In genomic region chr14:73753887-73754880, GRCh38 we compare ENCODE assay signal across 8 cellular contexts. TPM values are rescaled to one million over a fixed set of nuclear protein-coding genes. Genes with fewer than 3 reads are reported as not detected.
A peak's percentile ranks its signal among the peaks of the same experiment; 100 is the strongest.
DNase-seq lines count a peak whose midpoint lies in the region; ATAC-seq and TF ChIP-seq lines count a peak whose summit lies in the region.

No MANE protein-coding gene starts in this region.

- peaks cover 97% of the 10 kb centered on the region for H3K4me1 Mint-ChIP-seq in stimulated activated naive CD8-positive, alpha-beta T cell treated with anti-CD3 and anti-CD28 coated beads, Interleukin-15, amount 100 ng/mL, for 72 hours

- peak overlapping the region; percentile 91 for H3K4me3 ChIP-seq in GM12864 (ENCODE audit: low read depth, low read length)

- H3K4me3 Mint-ChIP-seq in stimulated activated naive CD8-positive, alpha-beta T cell treated with anti-CD3 and anti-CD28 coated beads, Interleukin-15, amount 100 ng/mL, for 72 hours = peak overlapping the region; percentile 93 to 96

- no peaks in the 10 kb centered on the region for H3K27me3 Mint-ChIP-seq in stimulated activated naive CD8-positive, alpha-beta T cell treated with anti-CD3 and anti-CD28 coated beads, Interleukin-15, amount 100 ng/mL, for 72 hours

- ATAC-seq in GM21786 (IDR thresholded peaks at IDR 0.05; ENCODE audit: unreplicated experiment) = peak; percentile 46
- peak; percentile 49 for ATAC-seq in left colon
- ATAC-seq in stimulated activated naive CD8-positive, alpha-beta T cell treated with anti-CD3 and anti-CD28 coated beads, Interleukin-15, amount 100 ng/mL, for 72 hours = peak; percentile 81

- DNase-seq in GM12864 (ENCODE audit: low read depth) (no peak), NOMO-1 (lab: John Stamatoyannopoulos, UW; ENCODE audit: unreplicated experiment in 2 of 2) (peak; percentile 66 to 78), astrocyte of the hippocampus (ENCODE audit: low read depth, low spot score) (peak; percentile 34), left colon (peak; percentile 62 to 74), NCI-H2029 treated with DMSO at 0.1 percent for 48 hours (lab: John Stamatoyannopoulos, UW) (no peak)
- DNase-seq in stimulated activated naive CD8-positive, alpha-beta T cell treated with anti-CD3 and anti-CD28 coated beads, Interleukin-15, amount 100 ng/mL, for 72 hours = peak; percentile 67 to 81
- no peak for DNase-seq in effector CD4-positive, alpha-beta T cell

- H3K27ac Mint-ChIP-seq in stimulated activated naive CD8-positive, alpha-beta T cell treated with anti-CD3 and anti-CD28 coated beads, Interleukin-15, amount 100 ng/mL, for 72 hours = peak overlapping the region; percentile 94 to 98

- intact Hi-C loops in left colon (cut with DNase I, micrococcal nuclease) = no loop called here

- no peak for TF ChIP-seq CTCF in GM12864 (IDR thresholded peaks at IDR 0.05; ENCODE audit: low read depth, low read length, missing control alignments)

- no peaks in the 10 kb centered on the region for H3K9me3 Mint-ChIP-seq in stimulated activated naive CD8-positive, alpha-beta T cell treated with anti-CD3 and anti-CD28 coated beads, Interleukin-15, amount 100 ng/mL, for 72 hours

RNA-seq across cellular contexts. Expression of gene PNMA1, which starts 40.0 kb away (rescaled TPM):
- 10 to 100 TPM; 15.3 to 47.1 TPM for total RNA-seq in left colon

Comparison
In these comparisons a context has a peak if more than half of its experiments do, and no peak if none do; other contexts are left out.
1. DNase-seq: peak in NOMO-1 (2 of 2), astrocyte of the hippocampus (single experiment), left colon (2 of 2) and stimulated activated naive CD8-positive, alpha-beta T cell treated with anti-CD3 and anti-CD28 coated beads, Interleukin-15, amount 100 ng/mL, for 72 hours (2 of 2); none in GM12864 (single experiment), NCI-H2029 treated with DMSO at 0.1 percent for 48 hours (single experiment) and effector CD4-positive, alpha-beta T cell (single experiment).
2. Peak in every context shown above with its lines, with median percentiles within 50 percentile points of each other: ATAC-seq.